Comparison of ENCODE assay signal across 9 cellular contexts in the genomic region with DNA sequence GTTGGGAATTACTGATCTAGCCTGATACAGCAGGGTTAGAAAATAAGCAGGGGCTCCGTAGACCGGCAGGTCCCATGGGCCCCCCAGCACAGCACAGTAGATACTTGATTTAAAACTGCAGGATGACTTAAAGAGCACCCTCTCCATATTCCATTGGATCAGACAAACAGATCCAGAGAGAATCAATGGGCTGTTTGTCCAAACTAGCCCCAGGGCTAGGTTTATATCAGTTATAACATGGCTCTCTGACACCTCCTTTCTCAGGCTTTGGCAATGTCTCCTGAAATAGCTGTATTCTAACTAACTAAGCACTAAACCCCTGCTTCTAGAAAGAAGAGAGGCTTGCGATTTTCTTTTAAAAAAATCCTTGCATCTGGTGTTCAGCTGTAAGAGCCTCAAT.
"Had no signal": no experiment of that assay in that cellular context is flagged by ENCODE, and none has a peak within 500 bp of the region (broad histone marks: within the 10 kb centered on the region; RNA-seq: fewer than 3 reads in every experiment).

No MANE protein-coding gene starts in this region.

- H2AFZ ChIP-seq: GM23248 had no signal

- H3K4me1 Mint-ChIP-seq: IgD-negative memory B cell had no signal

- H3K9me3 ChIP-seq: HAP-1 had no signal

- H3K27ac ChIP-seq: GM23248, HL-60 had no signal

- H3K4me3 ChIP-seq: GM23248, HAP-1 had no signal

- DNase-seq: GM23248, GOT3, HFFc6, KBM-7 had no signal

- H3K9ac ChIP-seq: GM23248 had no signal

- H3K4me3 Mint-ChIP-seq: HFFc6, IgD-negative memory B cell had no signal

- ATAC-seq: HCT116, HepG2 had no signal

- H3K4me1 ChIP-seq: HAP-1 had no signal

- H3K36me3 Mint-ChIP-seq: IgD-negative memory B cell had no signal

- H3K36me3 ChIP-seq: HAP-1 had no signal

- H3K27ac Mint-ChIP-seq: HFFc6, IgD-negative memory B cell had no signal
